ENCODE assay signal across 26 cellular contexts in the genomic region with DNA sequence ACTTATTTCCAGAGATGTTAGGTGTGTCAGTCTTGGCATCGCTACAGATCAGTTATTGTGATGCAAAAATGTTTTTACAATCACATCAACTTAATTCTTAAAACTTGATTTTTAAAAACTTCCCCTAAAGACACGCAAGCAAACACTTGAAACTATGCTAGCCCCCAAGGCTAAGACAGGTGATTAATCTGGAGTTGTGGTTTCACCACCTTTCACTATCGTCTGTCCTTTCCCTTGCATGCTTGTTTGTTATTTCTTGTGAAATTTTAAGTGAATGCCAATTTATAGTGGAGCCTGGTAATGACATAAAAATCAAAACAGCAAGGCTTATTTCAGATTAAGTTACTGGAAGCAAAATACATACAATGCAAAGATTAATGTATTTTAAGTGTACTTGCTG.
"Had no signal": no experiment of that assay in that cellular context is flagged by ENCODE, and none has a peak within 500 bp of the region (broad histone marks: within the 10 kb centered on the region; RNA-seq: fewer than 3 reads in every experiment).

No MANE protein-coding gene starts in this region.

- H3K27ac ChIP-seq: esophagus squamous epithelium, gastroesophageal sphincter, parathyroid adenoma, thyroid gland, upper lobe of right lung, WERI-Rb-1 had no signal

- H3K9ac ChIP-seq: parathyroid adenoma had no signal

- H3K36me3 Mint-ChIP-seq: activated CD8-positive, alpha-beta memory T cell treated with anti-CD3 and anti-CD28 coated beads, Interleukin-2, amount 10 ng/mL, durations not matched to agents 7 days and 5 days; activated naive CD4-positive, alpha-beta T cell treated with anti-CD3 and anti-CD28 coated beads, Interleukin-2, amount 50 U/mL, for 24 hours; brain had no signal

- H3K79me2 ChIP-seq: parathyroid adenoma had no signal

- H3K27me3 ChIP-seq: dorsolateral prefrontal cortex, gastroesophageal sphincter, thyroid gland, upper lobe of right lung had no signal

- H3K9me3 ChIP-seq: esophagus squamous epithelium, mucosa of descending colon, thyroid gland, upper lobe of right lung had no signal

- H3K4me3 Mint-ChIP-seq: activated CD4-positive, alpha-beta T cell treated with anti-CD3 and anti-CD28 coated beads, Interleukin-2, amount 10 ng/mL, durations not matched to agents 7 days and 5 days; activated CD8-positive, alpha-beta memory T cell treated with anti-CD3 and anti-CD28 coated beads, Interleukin-2, amount 10 ng/mL, durations not matched to agents 7 days and 5 days; activated CD8-positive, alpha-beta T cell treated with anti-CD3 and anti-CD28 coated beads for 36 hours; activated naive CD4-positive, alpha-beta T cell treated with anti-CD3 and anti-CD28 coated beads, Interleukin-2, amount 50 U/mL, for 24 hours; activated T-helper 1 cell treated with anti-CD3 and anti-CD28 coated beads, Interleukin-12 subunit alpha, Interleukin-12 subunit beta, Interleukin-2, Interleukin-4 antibody, amounts not matched to agents 30 ng/mL and 10 ng/mL and 1 ng/mL, durations not matched to agents 14 hours and 24 hours and 36 hours; brain; stimulated activated naive CD8-positive, alpha-beta T cell treated with anti-CD3 and anti-CD28 coated beads, Interleukin-15, Interleukin-2, amounts not matched to agents 100 ng/mL and 50 ng/mL, for 24 hours had no signal

- H3K27me3 Mint-ChIP-seq: brain had no signal

- H3K27ac Mint-ChIP-seq: activated CD4-positive, alpha-beta T cell treated with anti-CD3 and anti-CD28 coated beads, Interleukin-2, amount 10 ng/mL, durations not matched to agents 7 days and 5 days; activated CD8-positive, alpha-beta memory T cell treated with anti-CD3 and anti-CD28 coated beads, Interleukin-2, amount 10 ng/mL, durations not matched to agents 7 days and 5 days; activated CD8-positive, alpha-beta T cell treated with anti-CD3 and anti-CD28 coated beads for 36 hours; activated naive CD4-positive, alpha-beta T cell treated with anti-CD3 and anti-CD28 coated beads, Interleukin-2, amount 50 U/mL, for 24 hours; activated T-helper 1 cell treated with anti-CD3 and anti-CD28 coated beads, Interleukin-12 subunit alpha, Interleukin-12 subunit beta, Interleukin-2, Interleukin-4 antibody, amounts not matched to agents 30 ng/mL and 10 ng/mL and 1 ng/mL, durations not matched to agents 14 hours and 24 hours and 36 hours; stimulated activated naive CD8-positive, alpha-beta T cell treated with anti-CD3 and anti-CD28 coated beads, Interleukin-15, Interleukin-2, amounts not matched to agents 100 ng/mL and 50 ng/mL, for 24 hours had no signal

- H2AFZ ChIP-seq: parathyroid adenoma had no signal

- H3K36me3 ChIP-seq: esophagus squamous epithelium, gastroesophageal sphincter, thyroid gland, upper lobe of right lung, WERI-Rb-1 had no signal

- H3K4me3 ChIP-seq: dorsolateral prefrontal cortex, esophagus squamous epithelium, gastroesophageal sphincter, mucosa of descending colon, thyroid gland, upper lobe of right lung had no signal

- H3K4me1 Mint-ChIP-seq: activated CD4-positive, alpha-beta T cell treated with anti-CD3 and anti-CD28 coated beads, Interleukin-2, amount 10 ng/mL, durations not matched to agents 7 days and 5 days; activated CD8-positive, alpha-beta memory T cell treated with anti-CD3 and anti-CD28 coated beads, Interleukin-2, amount 10 ng/mL, durations not matched to agents 7 days and 5 days; activated naive CD4-positive, alpha-beta T cell treated with anti-CD3 and anti-CD28 coated beads, Interleukin-2, amount 50 U/mL, for 24 hours had no signal

- DNase-seq: activated CD4-positive, alpha-beta T cell treated with anti-CD3 and anti-CD28 coated beads, Interleukin-2, amount 10 ng/mL, durations not matched to agents 7 days and 5 days; activated CD4-positive, CD25-positive, alpha-beta regulatory T cell treated with anti-CD3 and anti-CD28 coated beads, Interleukin-2, amount 50 U/mL, for 72 hours; activated CD8-positive, alpha-beta memory T cell treated with anti-CD3 and anti-CD28 coated beads, Interleukin-2, amount 10 ng/mL, durations not matched to agents 7 days and 5 days; activated CD8-positive, alpha-beta T cell treated with anti-CD3 and anti-CD28 coated beads for 36 hours; activated gamma-delta T cell; activated T-cell treated with anti-CD3 and anti-CD28 coated beads for 4 hours; anterior cingulate cortex; dorsolateral prefrontal cortex; esophagus squamous epithelium; head of caudate nucleus; hypothalamus; mesendoderm; mucosa of descending colon; nucleus accumbens; right cardiac atrium; stimulated activated CD4-positive, alpha-beta T cell treated with anti-CD3 and anti-CD28 coated beads, Interleukin-4, amount 100 ng/mL, for 24 hours; substantia nigra; thyroid gland; upper lobe of right lung; WERI-Rb-1 had no signal

- H3K9me3 Mint-ChIP-seq: activated CD4-positive, alpha-beta T cell treated with anti-CD3 and anti-CD28 coated beads, Interleukin-2, amount 10 ng/mL, durations not matched to agents 7 days and 5 days; activated naive CD4-positive, alpha-beta T cell treated with anti-CD3 and anti-CD28 coated beads, Interleukin-2, amount 50 U/mL, for 24 hours; activated T-helper 1 cell treated with anti-CD3 and anti-CD28 coated beads, Interleukin-12 subunit alpha, Interleukin-12 subunit beta, Interleukin-2, Interleukin-4 antibody, amounts not matched to agents 30 ng/mL and 10 ng/mL and 1 ng/mL, durations not matched to agents 14 hours and 24 hours and 36 hours; stimulated activated naive CD8-positive, alpha-beta T cell treated with anti-CD3 and anti-CD28 coated beads, Interleukin-15, Interleukin-2, amounts not matched to agents 100 ng/mL and 50 ng/mL, for 24 hours had no signal

- ATAC-seq: activated CD8-positive, alpha-beta memory T cell treated with anti-CD3 and anti-CD28 coated beads, Interleukin-2, amount 10 ng/mL, durations not matched to agents 7 days and 5 days; activated CD8-positive, alpha-beta T cell treated with anti-CD3 and anti-CD28 coated beads for 36 hours; gastroesophageal sphincter; mucosa of descending colon; right cardiac atrium; upper lobe of right lung had no signal

- H3K4me1 ChIP-seq: esophagus squamous epithelium, gastroesophageal sphincter, parathyroid adenoma, thyroid gland, upper lobe of right lung had no signal
